Comparison of ENCODE assay signal across 1 cellular context in genomic region chr5:96789794-96790193, GRCh38.
TF ChIP-seq lines count a peak whose summit lies in the region.

No MANE protein-coding gene starts in this region.

TF ChIP-seq in SK-N-SH, 30 proteins besides CTCF, POLR2A, EP300 and RAD21 (continued from another document):
- no peak for TF ChIP-seq FOXM1 (IDR thresholded peaks at IDR 0.05; ENCODE audit: low read depth)
- TF ChIP-seq, protein P1, sequence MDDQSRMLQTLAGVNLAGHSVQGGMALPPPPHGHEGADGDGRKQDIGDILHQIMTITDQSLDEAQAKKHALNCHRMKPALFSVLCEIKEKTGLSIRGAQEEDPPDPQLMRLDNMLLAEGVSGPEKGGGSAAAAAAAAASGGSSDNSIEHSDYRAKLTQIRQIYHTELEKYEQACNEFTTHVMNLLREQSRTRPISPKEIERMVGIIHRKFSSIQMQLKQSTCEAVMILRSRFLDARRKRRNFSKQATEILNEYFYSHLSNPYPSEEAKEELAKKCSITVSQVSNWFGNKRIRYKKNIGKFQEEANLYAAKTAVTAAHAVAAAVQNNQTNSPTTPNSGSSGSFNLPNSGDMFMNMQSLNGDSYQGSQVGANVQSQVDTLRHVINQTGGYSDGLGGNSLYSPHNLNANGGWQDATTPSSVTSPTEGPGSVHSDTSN (IDR thresholded peaks at IDR 0.05), result no peak
- no peak for TF ChIP-seq NRF1 (IDR thresholded peaks at IDR 0.05; ENCODE audit: low read depth, low read length)
- TF ChIP-seq TCF12 (IDR thresholded peaks at IDR 0.05), result no peak
- TF ChIP-seq JUND (IDR thresholded peaks at IDR 0.05), result no peak
- no peak for TF ChIP-seq POLR2AphosphoS5 (IDR thresholded peaks at IDR 0.05; ENCODE audit: low read depth, low read length)
- TF ChIP-seq MEF2A (IDR thresholded peaks at IDR 0.05; ENCODE audit: borderline replicate concordance, low read depth), result no peak
- no peak for TF ChIP-seq USF1 (IDR thresholded peaks at IDR 0.05; ENCODE audit: borderline replicate concordance, low read depth)
- TF ChIP-seq TAF1 (IDR thresholded peaks at IDR 0.05; ENCODE audit: borderline replicate concordance, low read depth, low read length), result no peak
- no peak for TF ChIP-seq RCOR1 (IDR thresholded peaks at IDR 0.05; ENCODE audit: low read length)
- no peak for TF ChIP-seq SIN3A (IDR thresholded peaks at IDR 0.05; ENCODE audit: borderline replicate concordance, low read depth, low read length)
- TF ChIP-seq ZBTB33 (IDR thresholded peaks at IDR 0.05; ENCODE audit: borderline replicate concordance, low read depth), result no peak
- TF ChIP-seq MAX (IDR thresholded peaks at IDR 0.05; ENCODE audit: low read depth), result no peak
